In the genomic region with DNA sequence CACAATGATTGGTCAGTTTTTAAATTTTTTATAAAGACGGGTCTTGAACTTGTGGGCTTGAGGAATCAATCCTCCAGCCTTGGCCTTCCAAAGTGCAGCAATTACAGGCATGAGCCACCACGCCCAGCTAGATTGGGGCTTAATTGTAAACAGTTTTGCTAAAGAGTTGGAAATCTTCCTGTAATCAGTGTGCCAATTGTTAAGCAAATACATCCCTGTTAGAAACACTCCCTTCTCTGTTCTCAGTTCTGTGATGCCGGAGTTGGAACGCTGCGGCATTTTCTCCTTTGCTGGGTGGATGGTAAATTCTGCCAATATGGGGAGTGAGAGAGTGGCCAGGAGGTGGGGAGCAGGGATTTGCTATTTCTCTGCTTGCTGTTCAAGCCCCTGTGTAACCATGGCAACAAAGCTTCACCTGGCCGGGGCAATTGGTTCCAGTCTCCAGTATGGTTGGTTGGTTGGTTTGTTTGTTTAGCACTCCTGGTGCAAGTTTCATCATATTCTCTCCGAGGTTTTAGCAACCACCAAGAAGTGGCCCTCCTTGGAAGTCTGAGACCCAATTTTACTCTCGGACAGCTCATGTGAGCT, we compare ENCODE assay signal across 18 cellular contexts. TPM values are rescaled to one million over a fixed set of nuclear protein-coding genes. Genes with fewer than 3 reads are reported as not detected.
A peak's percentile ranks its signal among the peaks of the same experiment; 100 is the strongest.
DNase-seq lines count a peak whose midpoint lies in the region; ATAC-seq and TF ChIP-seq lines count a peak whose summit lies in the region.
"Had no signal": no experiment of that assay in that cellular context is flagged by ENCODE, and none has a peak within 500 bp of the region (broad histone marks: within the 10 kb centered on the region; RNA-seq: fewer than 3 reads in every experiment).

No MANE protein-coding gene starts in this region.

- peaks cover 4% of the 10 kb centered on the region for H3K4me1 ChIP-seq in GM23338 (ENCODE audit: insufficient read depth)
- H3K4me1 ChIP-seq in lung (ENCODE audit: control insufficient read depth in 2 of 2, insufficient read depth in 2 of 2, low read length in 2 of 2): peaks cover 0 to 5% of the 10 kb centered on the region in 2 donors

- peak; percentile 78 for DNase-seq in COR-L47 (lab: John Stamatoyannopoulos, UW)
- peak; percentile 65 for DNase-seq in GM23338 (ENCODE audit: low spot score)
- DNase-seq in NCI-H748 treated with DMSO at 0.1 percent for 48 hours (lab: John Stamatoyannopoulos, UW): peak; percentile 7
- DNase-seq in lung (ENCODE audit: low spot score): peak; percentile 52
- DNase-seq in OCI-M1 (lab: John Stamatoyannopoulos, UW): no peak
- DNase-seq: activated CD4-positive, alpha-beta T cell treated with anti-CD3 and anti-CD28 coated beads for 1 hour; activated naive CD4-positive, alpha-beta T cell treated with anti-CD3 and anti-CD28 coated beads, Interleukin-2, amount 10 ng/mL, durations not matched to agents 7 days and 5 days; activated T-cell treated with anti-CD3 and anti-CD28 coated beads, Interleukin-2, amount 50 U/mL, for 24 hours; naive thymus-derived CD4-positive, alpha-beta T cell; SIG-M5 had no signal

- H3K36me3 ChIP-seq in GM23338 (ENCODE audit: insufficient read depth) (no peaks in the 10 kb centered on the region), lung (ENCODE audit: control insufficient read depth in 2 of 2, insufficient read depth in 2 of 2, low read length in 2 of 2) (no peaks in the 10 kb centered on the region)

- H3K4me2 ChIP-seq in GM23338: no peak overlapping the region
- H3K4me2 ChIP-seq: KMS-11 had no signal

- no peak overlapping the region for H3K4me3 Mint-ChIP-seq in GM23338
- H3K4me3 Mint-ChIP-seq: activated naive CD4-positive, alpha-beta T cell treated with anti-CD3 and anti-CD28 coated beads, Interleukin-2, amount 10 ng/mL, durations not matched to agents 7 days and 5 days; activated T-cell treated with anti-CD3 and anti-CD28 coated beads, Interleukin-2, amount 50 U/mL, for 24 hours; naive thymus-derived CD4-positive, alpha-beta T cell had no signal

- peak overlapping the region; percentile 75; the same call in 1 of the 2 replicates for H2AFZ ChIP-seq in GM23338

- no peak overlapping the region for H3K4me3 ChIP-seq in GM23338
- H3K4me3 ChIP-seq in lung: no peak overlapping the region
- H3K4me3 ChIP-seq: coronary artery had no signal

- H3K4me1 Mint-ChIP-seq in GM23338: peaks cover 20% of the 10 kb centered on the region

- H3K27me3 ChIP-seq in GM23338 (ENCODE audit: insufficient read depth): no peaks in the 10 kb centered on the region
- H3K27me3 ChIP-seq in lung (ENCODE audit: control insufficient read depth, insufficient read depth): no peaks in the 10 kb centered on the region

- no peak overlapping the region for H3K27ac ChIP-seq in GM23338 (ENCODE audit: low read depth)
- H3K27ac ChIP-seq in lung (ENCODE audit: low read depth in 1 of 2, low read length in 1 of 2): peak overlapping the region in 1 of 2 donors; percentile 15
- H3K27ac ChIP-seq: C4-2B, coronary artery, KMS-11 had no signal

- H3K79me2 ChIP-seq in GM23338 (replicated peaks; ENCODE audit: insufficient read depth): no peaks in the 10 kb centered on the region

- no peak overlapping the region for H3K27ac Mint-ChIP-seq in GM23338
- H3K27ac Mint-ChIP-seq: activated naive CD4-positive, alpha-beta T cell treated with anti-CD3 and anti-CD28 coated beads, Interleukin-2, amount 10 ng/mL, durations not matched to agents 7 days and 5 days; activated T-cell treated with anti-CD3 and anti-CD28 coated beads, Interleukin-2, amount 50 U/mL, for 24 hours; naive thymus-derived CD4-positive, alpha-beta T cell had no signal

- H3K27me3 Mint-ChIP-seq in GM23338 (ENCODE audit: insufficient read depth, low read depth, poor library complexity): peaks cover 4% of the 10 kb centered on the region

- peaks cover 5% of the 10 kb centered on the region; the same call in 1 of the 2 replicates for H3F3A ChIP-seq in GM23338 (replicated peaks; ENCODE audit: low read depth)

- H3K36me3 Mint-ChIP-seq in GM23338 (ENCODE audit: low read depth): no peaks in the 10 kb centered on the region

- no peaks in the 10 kb centered on the region for H4K20me1 ChIP-seq in GM23338 (replicated peaks; ENCODE audit: insufficient read depth)

- 68 to 83% methylated on average over 8 of the region's 8 CpGs for WGBS in lung, 2 donors

- H3K9me3 ChIP-seq in lung (ENCODE audit: control insufficient read depth in 2 of 2, insufficient read depth in 1 of 2, low read length in 1 of 2): no peaks in the 10 kb centered on the region

- H3K9me3 Mint-ChIP-seq in GM23338: peaks cover 3% of the 10 kb centered on the region; the same call in 1 of the 3 replicates
- H3K9me3 Mint-ChIP-seq: activated naive CD4-positive, alpha-beta T cell treated with anti-CD3 and anti-CD28 coated beads, Interleukin-2, amount 10 ng/mL, durations not matched to agents 7 days and 5 days had no signal

- ATAC-seq in GM23338 (no peak; the same call in 2 of the 3 replicates), lung (ENCODE audit: insufficient read depth, low FRiP score) (no peak), HG03280 (IDR thresholded peaks at IDR 0.05; ENCODE audit: unreplicated experiment) (no peak), HG03571 (IDR thresholded peaks at IDR 0.05; ENCODE audit: unreplicated experiment) (no peak)
- ATAC-seq: naive thymus-derived CD4-positive, alpha-beta T cell; Panc1 had no signal

- peaks cover 5% of the 10 kb centered on the region; the same call in 1 of the 2 replicates for H3K9me2 ChIP-seq in GM23338 (ENCODE audit: insufficient read depth)

- TF ChIP-seq CTCF in GM23338 (conservative IDR thresholded peaks at IDR 0.05; ENCODE audit: low read depth in 2 of 2) (peak in 1 of 2 experiments; percentile 42; a peak in 2 of 4 replicates), lung (IDR thresholded peaks at IDR 0.05; ENCODE audit: control extremely low read depth, extremely low read depth) (no peak)

TF ChIP-seq in GM23338, 12 proteins besides CTCF, POLR2A, EP300 and RAD21:
- TF ChIP-seq STAT1 (IDR thresholded peaks at IDR 0.05; ENCODE audit: unreplicated experiment) (no peak), CREB1 (CRISPR knock-in tag; IDR thresholded peaks at IDR 0.05; ENCODE audit: low read depth) (no peak), JUNB (IDR thresholded peaks at IDR 0.05; ENCODE audit: unreplicated experiment) (no peak), EZH2phosphoT487 (IDR thresholded peaks at IDR 0.05; ENCODE audit: unreplicated experiment) (no peak)
TF ChIP-seq in GM23338: peak in this region for 0.

RNA-seq across cellular contexts. Expression of gene SPATA4, which starts 3.0 kb away (rescaled TPM):
- total RNA-seq in GM23338 (2014; rRNA removed; shearing (Covaris generic)): not detected in 2 replicates
- polyA plus RNA-seq in GM23338 (2016; fragmentation: Nextera tagmentation; extraction: Ambion mirVana) (not detected in 2 replicates), lung (1 to 10 TPM; 1.1 to 1.4 TPM)
- total RNA-seq in lung: 1 to 10 TPM; 3.0 to 4.1 TPM
- total RNA-seq: mesenteric fat pad; naive thymus-derived CD4-positive, alpha-beta T cell; osteocyte had no signal
- polyA plus RNA-seq: naive thymus-derived CD4-positive, alpha-beta T cell had no signal
